11 cellular contexts compared by ENCODE assay signal in genomic region chrX:130299279-130300009, GRCh38. TPM values are rescaled to one million over a fixed set of nuclear protein-coding genes. Genes with fewer than 3 reads are reported as not detected.
A peak's percentile ranks its signal among the peaks of the same experiment; 100 is the strongest.
DNase-seq lines count a peak whose midpoint lies in the region; ATAC-seq lines count a peak whose summit lies in the region.
"Had no signal": no experiment of that assay in that cellular context is flagged by ENCODE, and none has a peak within 500 bp of the region (broad histone marks: within the 10 kb centered on the region; RNA-seq: fewer than 3 reads in every experiment).

No MANE protein-coding gene starts in this region.

- DNase-seq in DMS153 treated with DMSO at 0.1 percent for 48 hours (lab: John Stamatoyannopoulos, UW; ENCODE audit: unreplicated experiment) (peak; percentile 30), M059J (ENCODE audit: low read depth) (peak; percentile 37), NCI-H748 treated with DMSO at 0.1 percent for 48 hours (lab: John Stamatoyannopoulos, UW) (peak; percentile 19), left colon (peak; percentile 52 to 60), Kasumi-1 (lab: John Stamatoyannopoulos, UW) (no peak)
- DNase-seq in stimulated activated naive CD8-positive, alpha-beta T cell treated with anti-CD3 and anti-CD28 coated beads, Interleukin-15, Interleukin-2, amounts not matched to agents 100 U/mL and 50 U/mL, for 24 hours = no peak
- no peak for DNase-seq in activated T-cell treated with anti-CD3 and anti-CD28 coated beads, Interleukin-2, amount 50 U/mL, for 72 hours
- DNase-seq: anterior cingulate cortex, upper lobe of right lung had no signal

- no peak overlapping the region for H3K4me3 Mint-ChIP-seq in activated T-cell treated with anti-CD3 and anti-CD28 coated beads, Interleukin-2, amount 50 U/mL, for 72 hours
- H3K4me3 Mint-ChIP-seq: stimulated activated memory B cell treated with anti-CD40 and anti-IgM and Interleukin-4, amounts not matched to agents 10 μg/mL and 1 μg/mL and 100 μg/mL, for 72 hours had no signal

- no peak overlapping the region for H3K27ac Mint-ChIP-seq in activated T-cell treated with anti-CD3 and anti-CD28 coated beads, Interleukin-2, amount 50 U/mL, for 72 hours
- H3K27ac Mint-ChIP-seq: stimulated activated memory B cell treated with anti-CD40 and anti-IgM and Interleukin-4, amounts not matched to agents 10 μg/mL and 1 μg/mL and 100 μg/mL, for 72 hours had no signal

- intact Hi-C loops in left colon (cut with DNase I, micrococcal nuclease) = no loop called here

- H3K27me3 Mint-ChIP-seq in activated T-cell treated with anti-CD3 and anti-CD28 coated beads, Interleukin-2, amount 50 U/mL, for 72 hours (ENCODE audit: low read depth) = peaks cover 28% of the 10 kb centered on the region
- H3K27me3 Mint-ChIP-seq: stimulated activated memory B cell treated with anti-CD40 and anti-IgM and Interleukin-4, amounts not matched to agents 10 μg/mL and 1 μg/mL and 100 μg/mL, for 72 hours had no signal

- H3K9me3 Mint-ChIP-seq in activated T-cell treated with anti-CD3 and anti-CD28 coated beads, Interleukin-2, amount 50 U/mL, for 72 hours = no peaks in the 10 kb centered on the region

- H3K4me1 Mint-ChIP-seq in activated T-cell treated with anti-CD3 and anti-CD28 coated beads, Interleukin-2, amount 50 U/mL, for 72 hours (ENCODE audit: low read depth) = no peaks in the 10 kb centered on the region
- H3K4me1 Mint-ChIP-seq: stimulated activated memory B cell treated with anti-CD40 and anti-IgM and Interleukin-4, amounts not matched to agents 10 μg/mL and 1 μg/mL and 100 μg/mL, for 72 hours had no signal

- H3K36me3 Mint-ChIP-seq in activated T-cell treated with anti-CD3 and anti-CD28 coated beads, Interleukin-2, amount 50 U/mL, for 72 hours (ENCODE audit: insufficient read depth in 2 of 2) = no peaks in the 10 kb centered on the region
- H3K36me3 Mint-ChIP-seq: stimulated activated memory B cell treated with anti-CD40 and anti-IgM and Interleukin-4, amounts not matched to agents 10 μg/mL and 1 μg/mL and 100 μg/mL, for 72 hours had no signal

- peak; percentile 97 for ATAC-seq in left colon
- no peak for ATAC-seq in GM18861 (IDR thresholded peaks at IDR 0.05; ENCODE audit: unreplicated experiment)
- no peak for ATAC-seq in stimulated activated naive CD8-positive, alpha-beta T cell treated with anti-CD3 and anti-CD28 coated beads, Interleukin-15, Interleukin-2, amounts not matched to agents 100 U/mL and 50 U/mL, for 24 hours
- no peak for ATAC-seq in activated T-cell treated with anti-CD3 and anti-CD28 coated beads, Interleukin-2, amount 50 U/mL, for 72 hours (replicated peaks in 1 of 2)
- ATAC-seq: stimulated activated memory B cell treated with anti-CD40 and anti-IgM and Interleukin-4, amounts not matched to agents 10 μg/mL and 1 μg/mL and 100 μg/mL, for 72 hours; upper lobe of right lung had no signal

RNA-seq across cellular contexts. Expression of gene ZNF280C, which starts 30.7 kb away (rescaled TPM):
- total RNA-seq in M059J (2014; rRNA removed; shearing (Covaris generic)) = 8.4 and 10.8 TPM in 2 replicates
- 1 to 10 TPM; 2.7 to 2.9 TPM for total RNA-seq in left colon
- total RNA-seq in activated T-cell treated with anti-CD3 and anti-CD28 coated beads, Interleukin-2, amount 50 U/mL, for 72 hours = 1 to 10 TPM; 6.4 to 6.6 TPM

RNA-seq across cellular contexts. Expression of gene SLC25A14, which starts 40.3 kb away (rescaled TPM):
- 33.1 and 34.2 TPM in 2 replicates for total RNA-seq in M059J (2014; rRNA removed; shearing (Covaris generic))
- 1 to 10 TPM; 6.3 to 7.8 TPM for total RNA-seq in left colon
- total RNA-seq in activated T-cell treated with anti-CD3 and anti-CD28 coated beads, Interleukin-2, amount 50 U/mL, for 72 hours = 10 to 100 TPM; 14.2 to 14.3 TPM

Comparison
In these comparisons a context has a peak if more than half of its experiments do, and no peak if none do; other contexts are left out.
1. DNase-seq: peak in DMS153 treated with DMSO at 0.1 percent for 48 hours (single experiment), M059J (single experiment), NCI-H748 treated with DMSO at 0.1 percent for 48 hours (single experiment) and left colon (2 of 2); none in Kasumi-1 (0 of 2), stimulated activated naive CD8-positive, alpha-beta T cell treated with anti-CD3 and anti-CD28 coated beads, Interleukin-15, Interleukin-2, amounts not matched to agents 100 U/mL and 50 U/mL, for 24 hours (single experiment) and activated T-cell treated with anti-CD3 and anti-CD28 coated beads, Interleukin-2, amount 50 U/mL, for 72 hours (0 of 2).